1 cellular context compared by ENCODE assay signal in the genomic region with DNA sequence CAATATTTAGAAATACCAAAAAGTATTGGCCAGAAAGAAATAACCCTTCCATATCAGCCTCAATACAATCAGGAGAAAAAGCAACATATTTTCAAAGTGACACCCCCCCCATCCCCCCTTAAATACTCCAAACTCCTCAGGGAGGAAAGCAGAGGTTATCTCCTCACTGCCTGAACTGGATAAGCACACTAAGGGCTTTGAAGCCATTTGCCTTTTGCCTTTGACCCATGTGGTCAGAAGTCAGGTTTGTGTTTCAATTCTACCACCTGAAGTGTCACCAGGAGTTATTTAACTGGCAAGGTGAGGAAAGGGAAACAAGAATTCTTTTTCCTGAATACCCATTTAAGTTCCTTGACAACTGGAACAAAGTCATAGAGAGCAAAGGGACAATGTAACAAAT.
TF ChIP-seq lines count a peak whose summit lies in the region.

No MANE protein-coding gene starts in this region.

TF ChIP-seq in SK-N-SH treated with all-trans-retinoic acid at 6 μM for 48 hours, 23 proteins besides CTCF, POLR2A, EP300 and RAD21 (continued from another document):
- TF ChIP-seq, protein P1, sequence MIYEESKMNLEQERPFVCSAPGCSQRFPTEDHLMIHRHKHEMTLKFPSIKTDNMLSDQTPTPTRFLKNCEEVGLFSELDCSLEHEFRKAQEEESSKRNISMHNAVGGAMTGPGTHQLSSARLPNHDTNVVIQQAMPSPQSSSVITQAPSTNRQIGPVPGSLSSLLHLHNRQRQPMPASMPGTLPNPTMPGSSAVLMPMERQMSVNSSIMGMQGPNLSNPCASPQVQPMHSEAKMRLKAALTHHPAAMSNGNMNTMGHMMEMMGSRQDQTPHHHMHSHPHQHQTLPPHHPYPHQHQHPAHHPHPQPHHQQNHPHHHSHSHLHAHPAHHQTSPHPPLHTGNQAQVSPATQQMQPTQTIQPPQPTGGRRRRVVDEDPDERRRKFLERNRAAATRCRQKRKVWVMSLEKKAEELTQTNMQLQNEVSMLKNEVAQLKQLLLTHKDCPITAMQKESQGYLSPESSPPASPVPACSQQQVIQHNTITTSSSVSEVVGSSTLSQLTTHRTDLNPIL (CRISPR knock-in tag; IDR thresholded peaks at IDR 0.05; ENCODE audit: low read depth): no peak
- TF ChIP-seq ZNF8 (CRISPR knock-in tag; IDR thresholded peaks at IDR 0.05) (no peak), SNAI2 (CRISPR knock-in tag; IDR thresholded peaks at IDR 0.05) (no peak), PPARA (CRISPR knock-in tag; IDR thresholded peaks at IDR 0.05; ENCODE audit: borderline replicate concordance) (no peak), ESRRG (CRISPR knock-in tag; IDR thresholded peaks at IDR 0.05) (no peak), CSDC2 (CRISPR knock-in tag; IDR thresholded peaks at IDR 0.05) (no peak), RARB (CRISPR knock-in tag; IDR thresholded peaks at IDR 0.05) (no peak), ARNTL (CRISPR knock-in tag; IDR thresholded peaks at IDR 0.05; ENCODE audit: borderline replicate concordance, low read depth) (no peak), BACH2 (CRISPR knock-in tag; IDR thresholded peaks at IDR 0.05; ENCODE audit: borderline replicate concordance) (no peak), ZNF70 (CRISPR knock-in tag; IDR thresholded peaks at IDR 0.05) (no peak)
- TF ChIP-seq, protein P2, sequence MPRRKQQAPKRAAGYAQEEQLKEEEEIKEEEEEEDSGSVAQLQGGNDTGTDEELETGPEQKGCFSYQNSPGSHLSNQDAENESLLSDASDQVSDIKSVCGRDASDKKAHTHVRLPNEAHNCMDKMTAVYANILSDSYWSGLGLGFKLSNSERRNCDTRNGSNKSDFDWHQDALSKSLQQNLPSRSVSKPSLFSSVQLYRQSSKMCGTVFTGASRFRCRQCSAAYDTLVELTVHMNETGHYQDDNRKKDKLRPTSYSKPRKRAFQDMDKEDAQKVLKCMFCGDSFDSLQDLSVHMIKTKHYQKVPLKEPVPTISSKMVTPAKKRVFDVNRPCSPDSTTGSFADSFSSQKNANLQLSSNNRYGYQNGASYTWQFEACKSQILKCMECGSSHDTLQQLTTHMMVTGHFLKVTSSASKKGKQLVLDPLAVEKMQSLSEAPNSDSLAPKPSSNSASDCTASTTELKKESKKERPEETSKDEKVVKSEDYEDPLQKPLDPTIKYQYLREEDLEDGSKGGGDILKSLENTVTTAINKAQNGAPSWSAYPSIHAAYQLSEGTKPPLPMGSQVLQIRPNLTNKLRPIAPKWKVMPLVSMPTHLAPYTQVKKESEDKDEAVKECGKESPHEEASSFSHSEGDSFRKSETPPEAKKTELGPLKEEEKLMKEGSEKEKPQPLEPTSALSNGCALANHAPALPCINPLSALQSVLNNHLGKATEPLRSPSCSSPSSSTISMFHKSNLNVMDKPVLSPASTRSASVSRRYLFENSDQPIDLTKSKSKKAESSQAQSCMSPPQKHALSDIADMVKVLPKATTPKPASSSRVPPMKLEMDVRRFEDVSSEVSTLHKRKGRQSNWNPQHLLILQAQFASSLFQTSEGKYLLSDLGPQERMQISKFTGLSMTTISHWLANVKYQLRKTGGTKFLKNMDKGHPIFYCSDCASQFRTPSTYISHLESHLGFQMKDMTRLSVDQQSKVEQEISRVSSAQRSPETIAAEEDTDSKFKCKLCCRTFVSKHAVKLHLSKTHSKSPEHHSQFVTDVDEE (CRISPR knock-in tag; IDR thresholded peaks at IDR 0.05): no peak
- TF ChIP-seq, protein P3, sequence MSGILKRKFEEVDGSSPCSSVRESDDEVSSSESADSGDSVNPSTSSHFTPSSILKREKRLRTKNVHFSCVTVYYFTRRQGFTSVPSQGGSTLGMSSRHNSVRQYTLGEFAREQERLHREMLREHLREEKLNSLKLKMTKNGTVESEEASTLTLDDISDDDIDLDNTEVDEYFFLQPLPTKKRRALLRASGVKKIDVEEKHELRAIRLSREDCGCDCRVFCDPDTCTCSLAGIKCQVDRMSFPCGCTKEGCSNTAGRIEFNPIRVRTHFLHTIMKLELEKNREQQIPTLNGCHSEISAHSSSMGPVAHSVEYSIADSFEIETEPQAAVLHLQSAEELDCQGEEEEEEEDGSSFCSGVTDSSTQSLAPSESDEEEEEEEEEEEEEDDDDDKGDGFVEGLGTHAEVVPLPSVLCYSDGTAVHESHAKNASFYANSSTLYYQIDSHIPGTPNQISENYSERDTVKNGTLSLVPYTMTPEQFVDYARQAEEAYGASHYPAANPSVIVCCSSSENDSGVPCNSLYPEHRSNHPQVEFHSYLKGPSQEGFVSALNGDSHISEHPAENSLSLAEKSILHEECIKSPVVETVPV (CRISPR knock-in tag; IDR thresholded peaks at IDR 0.05): no peak
TF ChIP-seq in SK-N-SH treated with all-trans-retinoic acid at 6 μM for 48 hours: peak in this region for 0.
